In genomic region chr17:21126645-21127507, GRCh38 we compare ENCODE assay signal across 1 cellular context.
TF ChIP-seq lines count a peak whose summit lies in the region.

Gene DHRS7B, plus strand, starts transcription at chr17:21126964. Its CDS starts 8 bp downstream, at chr17:21126972.

TF ChIP-seq in A549, 52 proteins besides CTCF, POLR2A, EP300 and RAD21 (continued from another document):
- TF ChIP-seq, protein P1, sequence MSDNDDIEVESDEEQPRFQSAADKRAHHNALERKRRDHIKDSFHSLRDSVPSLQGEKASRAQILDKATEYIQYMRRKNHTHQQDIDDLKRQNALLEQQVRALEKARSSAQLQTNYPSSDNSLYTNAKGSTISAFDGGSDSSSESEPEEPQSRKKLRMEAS (IDR thresholded peaks at IDR 0.05) = peak; percentile 67
- TF ChIP-seq FOSL2 (IDR thresholded peaks at IDR 0.05) (no peak), FOSL2 (CRISPR knock-in tag; IDR thresholded peaks at IDR 0.05) (no peak), SMC3 (IDR thresholded peaks at IDR 0.05) (no peak), SREBF2 (IDR thresholded peaks at IDR 0.05) (no peak)
- TF ChIP-seq, protein P2, sequence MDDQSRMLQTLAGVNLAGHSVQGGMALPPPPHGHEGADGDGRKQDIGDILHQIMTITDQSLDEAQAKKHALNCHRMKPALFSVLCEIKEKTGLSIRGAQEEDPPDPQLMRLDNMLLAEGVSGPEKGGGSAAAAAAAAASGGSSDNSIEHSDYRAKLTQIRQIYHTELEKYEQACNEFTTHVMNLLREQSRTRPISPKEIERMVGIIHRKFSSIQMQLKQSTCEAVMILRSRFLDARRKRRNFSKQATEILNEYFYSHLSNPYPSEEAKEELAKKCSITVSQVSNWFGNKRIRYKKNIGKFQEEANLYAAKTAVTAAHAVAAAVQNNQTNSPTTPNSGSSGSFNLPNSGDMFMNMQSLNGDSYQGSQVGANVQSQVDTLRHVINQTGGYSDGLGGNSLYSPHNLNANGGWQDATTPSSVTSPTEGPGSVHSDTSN (IDR thresholded peaks at IDR 0.05) = 0 out of 2 replicates have a peak, but pooled peaks have one; percentile 39
TF ChIP-seq in A549: peak in this region for 8.
